ENCODE assay signal across 8 cellular contexts in the genomic region with DNA sequence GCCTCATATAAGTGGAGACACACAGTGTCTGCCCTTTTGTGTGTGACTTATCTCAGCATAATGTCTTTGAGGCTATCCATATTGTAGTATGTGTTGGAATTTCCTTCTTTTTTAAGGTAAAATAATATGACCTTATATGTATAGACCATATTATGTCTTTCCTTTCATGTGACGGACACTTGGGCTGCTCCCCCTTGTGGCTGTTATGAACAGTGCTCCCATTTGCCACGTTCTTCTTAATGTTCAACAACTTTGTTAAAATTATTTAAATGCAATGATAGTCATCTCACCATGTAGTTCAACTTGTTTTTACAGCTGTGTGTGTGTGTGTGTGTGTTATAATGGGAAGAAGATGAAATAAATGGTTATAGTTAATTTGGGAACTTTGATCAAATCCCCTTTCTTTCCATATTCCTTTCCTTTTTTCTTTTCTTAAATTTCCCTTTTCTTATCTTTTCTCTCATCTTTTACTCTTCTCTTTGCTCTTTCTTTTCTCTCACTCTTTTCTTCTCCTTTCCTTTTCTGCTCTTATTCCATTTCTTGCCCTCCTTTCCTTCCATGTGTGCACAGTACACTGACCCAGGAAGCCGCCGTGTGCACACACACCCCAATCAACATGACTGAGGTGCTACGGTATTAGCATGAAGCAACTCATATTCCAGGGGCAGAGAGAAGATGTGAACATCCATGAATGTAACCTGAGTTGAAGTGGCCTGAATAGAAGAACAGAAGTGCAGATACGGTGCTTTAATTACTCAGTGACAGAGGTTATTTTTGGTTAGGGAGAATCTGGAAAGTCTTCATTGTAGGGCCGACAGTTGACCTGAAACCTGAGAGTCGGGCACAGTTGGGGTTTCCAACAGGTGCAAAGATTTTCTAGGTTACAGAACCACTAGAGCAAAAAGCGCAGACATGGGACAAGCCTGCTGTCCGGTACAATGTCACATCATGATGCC.
A peak's percentile ranks its signal among the peaks of the same experiment; 100 is the strongest.
DNase-seq lines count a peak whose midpoint lies in the region; FAIRE-seq and TF ChIP-seq lines count a peak whose summit lies in the region.

No MANE protein-coding gene starts in this region.

- POLR2A ChIA-PET in GM10248 (lab: Yijun Ruan, JAX): no interaction called here

- no peak overlapping the region for H3K4me3 ChIP-seq in neutrophil (ENCODE audit: low read depth in 1 of 2, low read length in 1 of 2)

- intact Hi-C loops in activated CD4-positive, alpha-beta T cell treated with anti-CD3 and anti-CD28 coated beads, Interleukin-2, amount 10 ng/mL, durations not matched to agents 24 days and 14 days (cut with micrococcal nuclease): loop anchor here (1.0 kb wide), 1 partner anchor 597 kb away; no protein-coding TSS in a partner anchor

- H3K36me3 ChIP-seq in neutrophil: no peaks in the 10 kb centered on the region

- peaks cover 0 to under 1% of the 10 kb centered on the region in 2 experiments for H3K4me1 ChIP-seq in neutrophil (ENCODE audit: control insufficient read depth in 1 of 2, insufficient read depth in 1 of 2, low read depth in 1 of 2, low read length in 1 of 2)

- TF ChIP-seq CTCF in GM10248 (IDR thresholded peaks at IDR 0.05; ENCODE audit: control extremely low read depth, extremely low read depth, low read depth, missing control alignments) (peak; percentile 59), neutrophil (IDR thresholded peaks at IDR 0.05) (peak; percentile 45)

- TF ChIP-seq POLR2A in erythroblast (IDR thresholded peaks at IDR 0.05; ENCODE audit: low read length): no peak

- H3K27me3 ChIP-seq in neutrophil: peaks cover 10% of the 10 kb centered on the region

- no peaks in the 10 kb centered on the region for H3K9me3 ChIP-seq in neutrophil

- DNase-seq in A172 (ENCODE audit: low spot score): peak; percentile 46
- peak; percentile 36 for DNase-seq in GM10248 (ENCODE audit: extremely low spot score)
- DNase-seq in NCI-H1105 (lab: John Stamatoyannopoulos, UW): peak; percentile 41
- DNase-seq in activated CD4-positive, alpha-beta T cell treated with anti-CD3 and anti-CD28 coated beads, Interleukin-2, amount 10 ng/mL, durations not matched to agents 24 days and 14 days: peak; percentile 83
- DNase-seq in erythroblast (lab: John Stamatoyannopoulos, UW): peak; percentile 36 to 66
- peak; percentile 67 for DNase-seq in urothelium cell line (ENCODE audit: low spot score)
- no peak for DNase-seq in DMS79 treated with DMSO at 0.1 percent for 48 hours (lab: John Stamatoyannopoulos, UW)

- H3K4me3 Mint-ChIP-seq in activated CD4-positive, alpha-beta T cell treated with anti-CD3 and anti-CD28 coated beads, Interleukin-2, amount 10 ng/mL, durations not matched to agents 24 days and 14 days: no peak overlapping the region

- peak; percentile 98 for FAIRE-seq in urothelium cell line (lab: Jason Lieb, UNC)

- no peak overlapping the region for H3K27ac Mint-ChIP-seq in activated CD4-positive, alpha-beta T cell treated with anti-CD3 and anti-CD28 coated beads, Interleukin-2, amount 10 ng/mL, durations not matched to agents 24 days and 14 days

- CTCF ChIA-PET in GM10248 (lab: Yijun Ruan, JAX): interaction anchor here (0.7 to 2.1 kb wide), 3 partner anchors 12 to 1033 kb away, joined by 3 to 8 read pairs (median 5); no protein-coding TSS in a partner anchor

- H3K9me3 Mint-ChIP-seq in activated CD4-positive, alpha-beta T cell treated with anti-CD3 and anti-CD28 coated beads, Interleukin-2, amount 10 ng/mL, durations not matched to agents 24 days and 14 days: no peaks in the 10 kb centered on the region

- H3K27ac ChIP-seq in neutrophil: no peak overlapping the region

- H3K4me1 Mint-ChIP-seq in activated CD4-positive, alpha-beta T cell treated with anti-CD3 and anti-CD28 coated beads, Interleukin-2, amount 10 ng/mL, durations not matched to agents 24 days and 14 days: no peaks in the 10 kb centered on the region

- H3K36me3 Mint-ChIP-seq in activated CD4-positive, alpha-beta T cell treated with anti-CD3 and anti-CD28 coated beads, Interleukin-2, amount 10 ng/mL, durations not matched to agents 24 days and 14 days (ENCODE audit: low read depth): no peaks in the 10 kb centered on the region

- peaks cover 8% of the 10 kb centered on the region for H3K27me3 Mint-ChIP-seq in activated CD4-positive, alpha-beta T cell treated with anti-CD3 and anti-CD28 coated beads, Interleukin-2, amount 10 ng/mL, durations not matched to agents 24 days and 14 days
